ENCODE assay signal across 33 cellular contexts in genomic region chr10:122659651-122660050, GRCh38. TPM values are rescaled to one million over a fixed set of nuclear protein-coding genes. Genes with fewer than 3 reads are reported as not detected.
"Had no signal": no experiment of that assay in that cellular context is flagged by ENCODE, and none has a peak within 500 bp of the region (broad histone marks: within the 10 kb centered on the region; RNA-seq: fewer than 3 reads in every experiment).

No MANE protein-coding gene starts in this region.

- H3K27ac ChIP-seq: neural progenitor cell, ovary, parathyroid adenoma, psoas muscle, right lobe of liver, skin epidermis, thoracic aorta, thyroid gland, tibial nerve, upper lobe of left lung, vagina had no signal

- H3K4me3 Mint-ChIP-seq: naive thymus-derived CD4-positive, alpha-beta T cell; natural killer cell; nephron; neural progenitor cell; stimulated activated effector memory CD8-positive, alpha-beta T cell treated with anti-CD3 and anti-CD28 coated beads, Interleukin-12 subunit alpha, Interleukin-12 subunit beta, amount 100 ng/mL, for 72 hours; stimulated activated naive B cell treated with anti-CD40 and anti-IgM and Interleukin-4, amounts not matched to agents 10 μg/mL and 1 μg/mL and 100 μg/mL, for 72 hours; stimulated activated naive CD8-positive, alpha-beta T cell treated with anti-CD3 and anti-CD28 coated beads, Interleukin-15, Interleukin-2, amounts not matched to agents 100 ng/mL and 50 ng/mL, for 24 hours had no signal

- H3K4me1 ChIP-seq: neural progenitor cell, parathyroid adenoma, psoas muscle, right lobe of liver, thyroid gland, tibial nerve, vagina had no signal

- H3K9me3 ChIP-seq: ovary, psoas muscle, right lobe of liver, thoracic aorta, thyroid gland, tibial nerve, upper lobe of left lung, vagina had no signal

- H3K36me3 Mint-ChIP-seq: naive thymus-derived CD4-positive, alpha-beta T cell; natural killer cell; neural progenitor cell; stimulated activated effector memory CD8-positive, alpha-beta T cell treated with anti-CD3 and anti-CD28 coated beads, Interleukin-12 subunit alpha, Interleukin-12 subunit beta, amount 100 ng/mL, for 72 hours; stimulated activated naive B cell treated with anti-CD40 and anti-IgM and Interleukin-4, amounts not matched to agents 10 μg/mL and 1 μg/mL and 100 μg/mL, for 72 hours had no signal

- H3K27me3 Mint-ChIP-seq: stimulated activated naive CD8-positive, alpha-beta T cell treated with anti-CD3 and anti-CD28 coated beads, Interleukin-15, Interleukin-2, amounts not matched to agents 100 ng/mL and 50 ng/mL, for 24 hours had no signal

- H3K9me3 Mint-ChIP-seq: natural killer cell; nephron; neural progenitor cell; stimulated activated effector memory CD8-positive, alpha-beta T cell treated with anti-CD3 and anti-CD28 coated beads, Interleukin-12 subunit alpha, Interleukin-12 subunit beta, amount 100 ng/mL, for 72 hours; stimulated activated naive B cell treated with anti-CD40 and anti-IgM and Interleukin-4, amounts not matched to agents 10 μg/mL and 1 μg/mL and 100 μg/mL, for 72 hours; stimulated activated naive CD8-positive, alpha-beta T cell treated with anti-CD3 and anti-CD28 coated beads, Interleukin-15, Interleukin-2, amounts not matched to agents 100 ng/mL and 50 ng/mL, for 24 hours had no signal

- H3K27me3 ChIP-seq: neural progenitor cell, ovary, right lobe of liver, thyroid gland, tibial nerve, upper lobe of left lung, vagina had no signal

- H3K4me1 Mint-ChIP-seq: naive thymus-derived CD4-positive, alpha-beta T cell; natural killer cell; nephron; neural progenitor cell; stimulated activated effector memory CD8-positive, alpha-beta T cell treated with anti-CD3 and anti-CD28 coated beads, Interleukin-12 subunit alpha, Interleukin-12 subunit beta, amount 100 ng/mL, for 72 hours; stimulated activated naive B cell treated with anti-CD40 and anti-IgM and Interleukin-4, amounts not matched to agents 10 μg/mL and 1 μg/mL and 100 μg/mL, for 72 hours had no signal

- ATAC-seq: naive thymus-derived CD4-positive, alpha-beta T cell; natural killer cell; psoas muscle; right cardiac atrium; right lobe of liver; stimulated activated effector memory CD8-positive, alpha-beta T cell treated with anti-CD3 and anti-CD28 coated beads, Interleukin-12 subunit alpha, Interleukin-12 subunit beta, amount 100 ng/mL, for 72 hours; stimulated activated naive B cell treated with anti-CD40 and anti-IgM and Interleukin-4, amounts not matched to agents 10 μg/mL and 1 μg/mL and 100 μg/mL, for 72 hours had no signal

- H3K36me3 ChIP-seq: neural progenitor cell, ovary, right lobe of liver, thoracic aorta, thyroid gland, tibial nerve, upper lobe of left lung, vagina had no signal

- DNase-seq: naive thymus-derived CD4-positive, alpha-beta T cell; natural killer cell; occipital lobe; ovary; psoas muscle; right cardiac atrium; right lobe of liver; stimulated activated CD4-positive, alpha-beta T cell treated with anti-CD3 and anti-CD28 coated beads, Interleukin-15, amount 100 ng/mL, for 24 hours; stimulated activated CD4-positive, alpha-beta T cell treated with anti-CD3 and anti-CD28 coated beads, Interleukin-2, amount 100 ng/mL, for 24 hours; stimulated activated CD4-positive, alpha-beta T cell treated with anti-CD3 and anti-CD28 coated beads, Interleukin-2, amount 100 ng/mL, for 48 hours; stimulated activated CD4-positive, alpha-beta T cell treated with anti-CD3 and anti-CD28 coated beads, Interleukin-4, amount 100 ng/mL, for 24 hours; stimulated activated naive B cell treated with anti-CD40 and anti-IgM and Interleukin-4, amounts not matched to agents 10 μg/mL and 1 μg/mL and 100 μg/mL, for 72 hours; stimulated activated naive CD4-positive, alpha-beta T cell treated with Interleukin-2 at 50 U/mL for 16 hours; substantia nigra; thyroid gland; trophoblast cell; upper lobe of left lung had no signal

- H3K4me3 ChIP-seq: neural progenitor cell, ovary, psoas muscle, right lobe of liver, skin epidermis, smooth muscle cell, thoracic aorta, thyroid gland, tibial nerve, upper lobe of left lung, vagina had no signal

- H3K27ac Mint-ChIP-seq: naive thymus-derived CD4-positive, alpha-beta T cell; natural killer cell; nephron; neural progenitor cell; progenitor cell of endocrine pancreas; stimulated activated effector memory CD8-positive, alpha-beta T cell treated with anti-CD3 and anti-CD28 coated beads, Interleukin-12 subunit alpha, Interleukin-12 subunit beta, amount 100 ng/mL, for 72 hours; stimulated activated naive B cell treated with anti-CD40 and anti-IgM and Interleukin-4, amounts not matched to agents 10 μg/mL and 1 μg/mL and 100 μg/mL, for 72 hours; stimulated activated naive CD8-positive, alpha-beta T cell treated with anti-CD3 and anti-CD28 coated beads, Interleukin-15, Interleukin-2, amounts not matched to agents 100 ng/mL and 50 ng/mL, for 24 hours had no signal

RNA-seq across cellular contexts. Expression of gene C10orf120, which starts 40.0 kb away (rescaled TPM):
- total RNA-seq: naive thymus-derived CD4-positive, alpha-beta T cell; natural killer cell; occipital lobe; osteoblast; ovary; progenitor cell of endocrine pancreas; psoas muscle; renal cortical epithelial cell; right cardiac atrium; right lobe of liver; smooth muscle cell; temporal lobe; thoracic aorta; thyroid gland; tibial nerve; upper lobe of left lung; ureter; vagina had no signal
- polyA plus RNA-seq: naive thymus-derived CD4-positive, alpha-beta T cell; neural cell; ovary; psoas muscle; right cardiac atrium; smooth muscle cell had no signal
